In genomic region chr5:150398432-150399157, GRCh38 we compare ENCODE assay signal across 1 cellular context.
TF ChIP-seq lines count a peak whose summit lies in the region.

No MANE protein-coding gene starts in this region.

TF ChIP-seq in GM12878, 131 proteins besides CTCF, POLR2A, EP300 and RAD21 (continued from another document):
- TF ChIP-seq ZNF592 (IDR thresholded peaks at IDR 0.05) (no peak), POU2F2 (IDR thresholded peaks at IDR 0.05; ENCODE audit: borderline replicate concordance, low read depth, low read length) (peak; percentile 9; the same call in 1 of the 3 replicates), SRF (IDR thresholded peaks at IDR 0.05; ENCODE audit: low read depth in 2 of 2, low read length in 2 of 2) (0 out of 4 replicates have a peak, but pooled peaks of 1 of the 2 experiments have one; percentile 4), CBX3 (IDR thresholded peaks at IDR 0.05; ENCODE audit: borderline replicate concordance, low read depth) (no peak), ZBED1 (IDR thresholded peaks at IDR 0.05; ENCODE audit: borderline replicate concordance) (peak; percentile 68; the same call in 1 of the 2 replicates), TCF7 (IDR thresholded peaks at IDR 0.05; ENCODE audit: borderline replicate concordance) (no peak), NR2C1 (IDR thresholded peaks at IDR 0.05) (no peak), MEF2B (IDR thresholded peaks at IDR 0.05; ENCODE audit: partially characterized antibody, poor library complexity, severe bottlenecking) (peak; percentile 14), IRF5 (IDR thresholded peaks at IDR 0.05; ENCODE audit: borderline replicate concordance) (no peak), ASH2L (IDR thresholded peaks at IDR 0.05; ENCODE audit: borderline replicate concordance, low read depth) (no peak), NRF1 (conservative IDR thresholded peaks at IDR 0.05; ENCODE audit: low read depth, low read length) (no peak), HDGF (IDR thresholded peaks at IDR 0.05) (0 out of 2 replicates have a peak, but pooled peaks have one; percentile 55), TCF12 (IDR thresholded peaks at IDR 0.05; ENCODE audit: low read depth, low read length) (peak; percentile 87), SMAD5 (IDR thresholded peaks at IDR 0.05; ENCODE audit: low read depth) (no peak; the same call in 1 of the 2 replicates), SMC3 (IDR thresholded peaks at IDR 0.05; ENCODE audit: borderline replicate concordance, low read length) (peak; percentile 37)
- TF ChIP-seq, protein P1, sequence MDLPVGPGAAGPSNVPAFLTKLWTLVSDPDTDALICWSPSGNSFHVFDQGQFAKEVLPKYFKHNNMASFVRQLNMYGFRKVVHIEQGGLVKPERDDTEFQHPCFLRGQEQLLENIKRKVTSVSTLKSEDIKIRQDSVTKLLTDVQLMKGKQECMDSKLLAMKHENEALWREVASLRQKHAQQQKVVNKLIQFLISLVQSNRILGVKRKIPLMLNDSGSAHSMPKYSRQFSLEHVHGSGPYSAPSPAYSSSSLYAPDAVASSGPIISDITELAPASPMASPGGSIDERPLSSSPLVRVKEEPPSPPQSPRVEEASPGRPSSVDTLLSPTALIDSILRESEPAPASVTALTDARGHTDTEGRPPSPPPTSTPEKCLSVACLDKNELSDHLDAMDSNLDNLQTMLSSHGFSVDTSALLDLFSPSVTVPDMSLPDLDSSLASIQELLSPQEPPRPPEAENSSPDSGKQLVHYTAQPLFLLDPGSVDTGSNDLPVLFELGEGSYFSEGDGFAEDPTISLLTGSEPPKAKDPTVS (IDR thresholded peaks at IDR 0.05; ENCODE audit: low read depth, low read length), result no peak
- TF ChIP-seq, protein P2, sequence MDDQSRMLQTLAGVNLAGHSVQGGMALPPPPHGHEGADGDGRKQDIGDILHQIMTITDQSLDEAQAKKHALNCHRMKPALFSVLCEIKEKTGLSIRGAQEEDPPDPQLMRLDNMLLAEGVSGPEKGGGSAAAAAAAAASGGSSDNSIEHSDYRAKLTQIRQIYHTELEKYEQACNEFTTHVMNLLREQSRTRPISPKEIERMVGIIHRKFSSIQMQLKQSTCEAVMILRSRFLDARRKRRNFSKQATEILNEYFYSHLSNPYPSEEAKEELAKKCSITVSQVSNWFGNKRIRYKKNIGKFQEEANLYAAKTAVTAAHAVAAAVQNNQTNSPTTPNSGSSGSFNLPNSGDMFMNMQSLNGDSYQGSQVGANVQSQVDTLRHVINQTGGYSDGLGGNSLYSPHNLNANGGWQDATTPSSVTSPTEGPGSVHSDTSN (IDR thresholded peaks at IDR 0.05; ENCODE audit: insufficient replicate concordance, low read depth, low read length), result no peak
TF ChIP-seq in GM12878: peak in this region for 18.
